Comparison of ENCODE assay signal across 10 cellular contexts in the genomic region with DNA sequence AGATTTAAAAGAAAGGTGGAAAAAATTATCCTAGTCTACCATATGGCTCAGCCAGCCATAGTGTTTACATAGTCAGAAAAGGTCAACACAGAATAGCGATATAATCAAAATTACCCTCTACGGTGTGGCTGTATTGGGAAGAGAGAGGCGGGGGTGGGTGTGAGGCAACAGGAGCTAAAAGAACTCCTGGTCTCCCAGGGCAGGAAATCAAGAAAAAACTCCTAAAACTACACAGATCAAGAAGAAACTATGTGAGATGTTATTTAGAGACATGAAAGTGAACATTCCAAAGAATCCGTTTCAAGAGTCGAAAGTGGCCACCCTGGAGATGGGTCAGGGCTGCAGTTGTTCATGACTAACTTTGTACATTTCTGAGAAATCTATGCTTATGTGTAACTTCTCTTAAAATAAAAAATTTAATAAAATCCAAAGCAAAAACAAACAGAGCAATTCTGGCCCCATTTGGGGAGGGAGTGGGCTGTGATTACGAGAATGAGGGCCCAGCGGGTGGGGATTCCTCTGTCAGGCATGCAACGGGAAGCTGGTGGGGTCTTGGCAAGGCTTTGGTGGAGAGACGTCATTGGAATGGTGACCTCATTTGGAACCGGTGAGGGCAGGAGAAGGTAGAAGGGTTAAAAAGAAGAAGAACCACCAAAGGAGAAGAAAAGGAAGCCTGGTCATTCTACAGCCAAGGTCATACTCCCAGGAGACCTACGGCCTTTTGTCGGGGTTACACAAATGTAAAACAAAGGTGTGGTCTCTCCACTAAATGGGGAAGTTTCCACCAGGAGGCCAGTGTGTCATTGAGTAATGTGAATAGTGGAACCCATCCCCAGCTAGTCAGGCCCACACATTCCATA.
A peak's percentile ranks its signal among the peaks of the same experiment; 100 is the strongest.
DNase-seq lines count a peak whose midpoint lies in the region; ATAC-seq, FAIRE-seq and TF ChIP-seq lines count a peak whose summit lies in the region.
"Had no signal": no experiment of that assay in that cellular context is flagged by ENCODE, and none has a peak within 500 bp of the region (broad histone marks: within the 10 kb centered on the region; RNA-seq: fewer than 3 reads in every experiment).

No MANE protein-coding gene starts in this region.

- peak; percentile 4 for FAIRE-seq in endothelial cell of umbilical vein (lab: Jason Lieb, UNC)
- FAIRE-seq: islet of Langerhans, TTC549 had no signal

- H3K36me3 ChIP-seq in PC-9 (ENCODE audit: low read depth), result no peaks in the 10 kb centered on the region
- no peaks in the 10 kb centered on the region for H3K36me3 ChIP-seq in endothelial cell of umbilical vein (ENCODE audit: control insufficient read depth in 2 of 2, extremely low read depth in 1 of 2, insufficient read depth in 2 of 2, low read length in 2 of 2)
- no peaks in the 10 kb centered on the region for H3K36me3 ChIP-seq in SJCRH30

- H3F3A ChIP-seq in PC-9 (ENCODE audit: insufficient read depth, low read depth), result peaks cover 38% of the 10 kb centered on the region

- H3K4me1 ChIP-seq in PC-9 (replicated peaks; ENCODE audit: insufficient read depth), result peaks cover 72% of the 10 kb centered on the region
- no peaks in the 10 kb centered on the region for H3K4me1 ChIP-seq in endothelial cell of umbilical vein (ENCODE audit: control insufficient read depth, extremely low read depth, insufficient read depth, low read length)
- peaks cover 10% of the 10 kb centered on the region; the same call in 1 of the 2 replicates for H3K4me1 ChIP-seq in SJCRH30

- POLR2A ChIA-PET in PC-9 (lab: Charles Lee; ENCODE audit: unreplicated experiment), result interaction anchor here (0.6 to 0.7 kb wide), 3 partner anchors 15 to 30 kb away, joined by 3 to 5 read pairs (median 3); no protein-coding TSS in a partner anchor
- POLR2A ChIA-PET in endothelial cell of umbilical vein (lab: Charles Lee), result no interaction called here

- H3K27ac ChIP-seq in PC-9, result peak overlapping the region; percentile 89
- H3K27ac ChIP-seq in endothelial cell of umbilical vein (ENCODE audit: insufficient read depth, low read depth, low read length), result no peak overlapping the region
- no peak overlapping the region for H3K27ac ChIP-seq in SJCRH30

- no peaks in the 10 kb centered on the region for H3K9me2 ChIP-seq in PC-9 (ENCODE audit: insufficient read depth)

- ATAC-seq in GM18511 (IDR thresholded peaks at IDR 0.05; ENCODE audit: unreplicated experiment), result peak; percentile 43
- ATAC-seq in HG03175 (IDR thresholded peaks at IDR 0.05; ENCODE audit: unreplicated experiment), result no peak
- no peak for ATAC-seq in HG03097 (IDR thresholded peaks at IDR 0.05; ENCODE audit: low FRiP score, unreplicated experiment)

- H3K27me3 ChIP-seq in PC-9 (ENCODE audit: insufficient read depth, low read depth) (no peaks in the 10 kb centered on the region), endothelial cell of umbilical vein (ENCODE audit: control insufficient read depth in 2 of 2, insufficient read depth in 2 of 2, low read length in 2 of 2) (no peaks in the 10 kb centered on the region), SJCRH30 (no peaks in the 10 kb centered on the region; the same call in 1 of the 2 replicates)

- TF ChIP-seq POLR2A in endothelial cell of umbilical vein (IDR thresholded peaks at IDR 0.05; ENCODE audit: low read depth, low read length), result no peak

- H3K4me3 ChIP-seq in PC-9 (no peak overlapping the region), endothelial cell of umbilical vein (replicated peaks in 1 of 3; ENCODE audit: insufficient read depth in 1 of 3, low read depth in 1 of 3, low read length in 3 of 3) (no peak overlapping the region), SJCRH30 (no peak overlapping the region)

- H3K4me2 ChIP-seq in PC-9 (peak overlapping the region; percentile 14; the same call in 1 of the 2 replicates), endothelial cell of umbilical vein (ENCODE audit: insufficient read depth, low read length) (no peak overlapping the region)

- TSS peak; percentile 46 for BruUV-seq in PC-9 (replicated peaks; lab: Mats Ljungman, UMichigan)
- BruUV-seq in endothelial cell of umbilical vein (replicated peaks; lab: Mats Ljungman, UMichigan), result no TSS peak

- H3K9me3 ChIP-seq in PC-9 (ENCODE audit: insufficient read depth, low read depth) (no peaks in the 10 kb centered on the region), endothelial cell of umbilical vein (replicated peaks; ENCODE audit: control insufficient read depth, insufficient read depth, low read length) (no peaks in the 10 kb centered on the region), SJCRH30 (replicated peaks) (no peaks in the 10 kb centered on the region)

- H2AFZ ChIP-seq in PC-9 (no peak overlapping the region), endothelial cell of umbilical vein (ENCODE audit: low read depth, low read length) (peak overlapping the region; percentile 32)

- no peaks in the 10 kb centered on the region for H3K9me1 ChIP-seq in endothelial cell of umbilical vein (replicated peaks; ENCODE audit: control insufficient read depth, extremely low read depth, insufficient read depth, low read length)

- dilution Hi-C loops in endothelial cell of umbilical vein (cut with MboI; ENCODE audit: extremely low pct_ligation_motif_present, low sequenced_read_pairs), result no loop called here

- H4K20me1 ChIP-seq in PC-9 (ENCODE audit: insufficient read depth) (no peaks in the 10 kb centered on the region), endothelial cell of umbilical vein (replicated peaks; ENCODE audit: control insufficient read depth, extremely low read depth, insufficient read depth, low read length) (no peaks in the 10 kb centered on the region)

- no peaks in the 10 kb centered on the region for H3K79me2 ChIP-seq in PC-9 (ENCODE audit: low read depth)
- H3K79me2 ChIP-seq in endothelial cell of umbilical vein (ENCODE audit: control insufficient read depth, insufficient read depth, low read length), result no peaks in the 10 kb centered on the region

- DNase-seq in PC-9, result no peak
- no peak for DNase-seq in endothelial cell of umbilical vein (ENCODE audit: low read depth, low spot score)
- DNase-seq in renal cortical epithelial cell (ENCODE audit: low read depth), result peak; percentile 88
- no peak for DNase-seq in ecto neural progenitor cell (ENCODE audit: low spot score)
- DNase-seq in SJCRH30, result no peak

- TF ChIP-seq CTCF in PC-9 (conservative IDR thresholded peaks at IDR 0.05) (no peak), endothelial cell of umbilical vein (IDR thresholded peaks at IDR 0.05; ENCODE audit: extremely low read depth in 1 of 2, insufficient read depth in 1 of 2, low read depth in 1 of 2, low read length in 2 of 2) (no peak)

- CTCF ChIA-PET in PC-9 (lab: Charles Lee), result no interaction called here
- CTCF ChIA-PET in endothelial cell of umbilical vein (lab: Charles Lee), result interaction anchor here (1.1 to 1.5 kb wide), 5 partner anchors 12 to 72 kb away, joined by 3 to 4 read pairs (median 4); no protein-coding TSS in a partner anchor

- intact Hi-C loops in PC-9 (cut with micrococcal nuclease; ENCODE audit: unreplicated experiment) (loop anchor here (1.0 kb wide), 1 partner anchor 16 kb away; no protein-coding TSS in a partner anchor), endothelial cell of umbilical vein (cut with micrococcal nuclease) (loop anchor here (1.0 kb wide), 1 partner anchor 21 kb away; no protein-coding TSS in a partner anchor)

- H3K9ac ChIP-seq in endothelial cell of umbilical vein (replicated peaks; ENCODE audit: extremely low read depth, insufficient read depth, low read length), result no peak overlapping the region

TF ChIP-seq in endothelial cell of umbilical vein, 7 proteins besides CTCF, POLR2A, EP300 and RAD21:
- TF ChIP-seq JUN (IDR thresholded peaks at IDR 0.05; ENCODE audit: borderline replicate concordance, insufficient read depth, insufficient read length, low read depth) (no peak), EZH2 (IDR thresholded peaks at IDR 0.05; ENCODE audit: borderline replicate concordance, low read depth, low read length, severe bottlenecking) (no peak), MYC (IDR thresholded peaks at IDR 0.05; ENCODE audit: low read depth, low read length) (no peak), FOS (IDR thresholded peaks at IDR 0.05; ENCODE audit: borderline replicate concordance, insufficient read depth, low read length) (no peak), POLR2AphosphoS5 (IDR thresholded peaks at IDR 0.05; ENCODE audit: insufficient read depth, low read depth, low read length) (no peak), MAX (IDR thresholded peaks at IDR 0.05; ENCODE audit: insufficient read depth, insufficient read length) (no peak), GATA2 (IDR thresholded peaks at IDR 0.05; ENCODE audit: insufficient read depth, insufficient read length, low read depth, low read length) (no peak)
